In the genomic region with DNA sequence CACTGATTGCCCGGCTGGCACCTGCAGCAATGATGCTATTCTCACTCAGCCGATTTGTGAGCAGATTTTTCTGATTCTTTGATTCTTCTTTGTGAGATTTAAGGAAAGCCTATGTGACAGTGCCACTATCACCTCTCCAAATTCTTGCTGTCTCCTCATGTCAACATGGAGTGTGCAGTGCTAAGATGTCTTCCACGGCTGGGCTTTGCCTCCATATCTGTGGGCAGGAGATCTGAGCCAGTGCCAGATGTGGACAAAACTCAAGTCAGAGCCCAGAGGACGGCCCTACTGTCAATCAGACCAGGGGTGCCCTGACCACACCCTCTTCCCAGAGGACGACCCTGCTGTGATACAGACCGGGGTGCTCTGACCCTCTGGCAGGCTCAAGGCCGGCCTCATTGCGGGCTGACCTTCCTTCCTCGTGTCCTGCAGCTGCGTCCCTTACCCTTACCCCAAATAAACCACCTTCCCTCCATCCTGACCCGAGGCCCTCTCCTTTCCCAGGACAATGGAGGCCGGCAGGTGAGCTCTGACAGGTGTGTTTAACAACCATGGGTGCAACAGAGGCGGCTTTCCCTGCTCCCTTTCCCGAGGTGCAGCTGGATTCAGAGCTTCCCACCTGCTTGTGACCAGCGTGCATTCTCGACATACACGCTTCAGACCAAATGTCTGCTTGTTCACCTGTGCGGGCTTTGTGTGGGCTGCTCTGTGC, we compare ENCODE assay signal across 22 cellular contexts.
DNase-seq lines count a peak whose midpoint lies in the region; ATAC-seq, FAIRE-seq and TF ChIP-seq lines count a peak whose summit lies in the region.
"Had no signal": no experiment of that assay in that cellular context is flagged by ENCODE, and none has a peak within 500 bp of the region (broad histone marks: within the 10 kb centered on the region; RNA-seq: fewer than 3 reads in every experiment).

No MANE protein-coding gene starts in this region.

- H3K4me3 ChIP-seq in H7 (ENCODE audit: insufficient read depth, low read depth, low read length) (no peak overlapping the region), endodermal cell (ENCODE audit: low read length) (no peak overlapping the region)
- H3K4me3 ChIP-seq: A549 had no signal

- TF ChIP-seq CTCF in endodermal cell (conservative IDR thresholded peaks at IDR 0.05): no peak

- H3K27me3 ChIP-seq in H7 (ENCODE audit: control insufficient read depth, insufficient read depth, low read length) (no peaks in the 10 kb centered on the region), endodermal cell (ENCODE audit: control insufficient read depth, insufficient read depth, low read length, poor library complexity, severe bottlenecking) (no peaks in the 10 kb centered on the region)
- H3K27me3 ChIP-seq: BE2C had no signal

- no peaks in the 10 kb centered on the region for H3K9me3 ChIP-seq in endodermal cell (ENCODE audit: control insufficient read depth, low read length)
- H3K9me3 ChIP-seq: A549, BE2C had no signal

- no peak for FAIRE-seq in GM19239 (lab: Jason Lieb, UNC)
- FAIRE-seq: A549, G401.6, GM12892 had no signal

- 88% methylated on average over 14 to 18 of the region's 18 CpGs for WGBS in endodermal cell (ENCODE audit: insufficient coverage in 1 of 2, insufficient read length in 1 of 2), 2 experiments

- H3K27me3 Mint-ChIP-seq in endodermal cell (ENCODE audit: insufficient read depth): peaks cover 3% of the 10 kb centered on the region

- DNase-seq in NCI-H345 (lab: John Stamatoyannopoulos, UW) (peak; percentile 19), NCI-H345 treated with DMSO at 0.1 percent for 48 hours (lab: John Stamatoyannopoulos, UW; ENCODE audit: unreplicated experiment) (no peak), H7 (peak; percentile 39), endodermal cell (peak; percentile 36), GM19239 (ENCODE audit: insufficient read length, low spot score) (no peak)
- no peak for DNase-seq in activated effector memory CD4-positive, alpha-beta T cell treated with anti-CD3 and anti-CD28 coated beads, Interleukin-2, amount 50 U/mL, for 16 hours
- DNase-seq: BE2C; GOT3; IMR-90; MV-4-11; NCI-H1105 treated with DMSO at 0.1 percent for 48 hours; NCI-H187 treated with DMSO at 0.1 percent for 48 hours; NCI-H446; NCI-H69; NK-92 treated with Interleukin-12 subunit alpha and Interleukin-12 subunit beta, amount 100 ng/mL, for 24 hours; T-helper 9 cell had no signal

- H3K27ac Mint-ChIP-seq in endodermal cell: no peak overlapping the region

- H3K36me3 ChIP-seq in H7 (replicated peaks; ENCODE audit: control insufficient read depth, insufficient read depth, low read length): no peaks in the 10 kb centered on the region
- no peaks in the 10 kb centered on the region for H3K36me3 ChIP-seq in endodermal cell (ENCODE audit: control insufficient read depth, insufficient read depth, low read length)
- H3K36me3 ChIP-seq: BE2C had no signal

- no peak overlapping the region for H3K9ac ChIP-seq in endodermal cell (ENCODE audit: extremely low read depth, low read length, poor library complexity, severe bottlenecking)
- H3K9ac ChIP-seq: KMS-11 had no signal

- H3K36me3 Mint-ChIP-seq in endodermal cell (ENCODE audit: low read depth): no peaks in the 10 kb centered on the region

- no peak for ATAC-seq in SK-N-SH treated with all-trans-retinoic acid at 6 μM for 48 hours
- ATAC-seq: A549, HCT116 had no signal

- peaks cover 4% of the 10 kb centered on the region for H3K9me3 Mint-ChIP-seq in endodermal cell

- no peaks in the 10 kb centered on the region for H3K4me1 ChIP-seq in endodermal cell (ENCODE audit: control insufficient read depth, insufficient read depth, low read length)
- H3K4me1 ChIP-seq: A549, BE2C had no signal

- peaks cover 12% of the 10 kb centered on the region for H3K4me1 Mint-ChIP-seq in endodermal cell

- no peak overlapping the region for H3K4me3 Mint-ChIP-seq in endodermal cell

- H3K27ac ChIP-seq in endodermal cell (ENCODE audit: low read depth, low read length): no peak overlapping the region
- H3K27ac ChIP-seq: A549, KMS-11 had no signal

TF ChIP-seq in SK-N-SH treated with all-trans-retinoic acid at 6 μM for 48 hours, 23 proteins besides CTCF, POLR2A, EP300 and RAD21 (continues in another document):
- TF ChIP-seq, protein P1, sequence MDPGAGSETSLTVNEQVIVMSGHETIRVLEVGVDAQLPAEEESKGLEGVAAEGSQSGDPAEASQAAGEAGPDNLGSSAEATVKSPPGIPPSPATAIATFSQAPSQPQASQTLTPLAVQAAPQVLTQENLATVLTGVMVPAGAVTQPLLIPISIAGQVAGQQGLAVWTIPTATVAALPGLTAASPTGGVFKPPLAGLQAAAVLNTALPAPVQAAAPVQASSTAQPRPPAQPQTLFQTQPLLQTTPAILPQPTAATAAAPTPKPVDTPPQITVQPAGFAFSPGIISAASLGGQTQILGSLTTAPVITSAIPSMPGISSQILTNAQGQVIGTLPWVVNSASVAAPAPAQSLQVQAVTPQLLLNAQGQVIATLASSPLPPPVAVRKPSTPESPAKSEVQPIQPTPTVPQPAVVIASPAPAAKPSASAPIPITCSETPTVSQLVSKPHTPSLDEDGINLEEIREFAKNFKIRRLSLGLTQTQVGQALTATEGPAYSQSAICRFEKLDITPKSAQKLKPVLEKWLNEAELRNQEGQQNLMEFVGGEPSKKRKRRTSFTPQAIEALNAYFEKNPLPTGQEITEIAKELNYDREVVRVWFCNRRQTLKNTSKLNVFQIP (CRISPR knock-in tag; IDR thresholded peaks at IDR 0.05; ENCODE audit: borderline replicate concordance, low read depth): no peak
- TF ChIP-seq ESRRG (CRISPR knock-in tag; IDR thresholded peaks at IDR 0.05) (no peak), BACH2 (CRISPR knock-in tag; IDR thresholded peaks at IDR 0.05; ENCODE audit: borderline replicate concordance) (no peak), SNAI2 (CRISPR knock-in tag; IDR thresholded peaks at IDR 0.05) (no peak), TCF4 (CRISPR knock-in tag; IDR thresholded peaks at IDR 0.05; ENCODE audit: borderline replicate concordance) (no peak), ARNTL (CRISPR knock-in tag; IDR thresholded peaks at IDR 0.05; ENCODE audit: borderline replicate concordance, low read depth) (no peak), TOX (CRISPR knock-in tag; IDR thresholded peaks at IDR 0.05; ENCODE audit: borderline replicate concordance) (no peak), CREB5 (CRISPR knock-in tag; IDR thresholded peaks at IDR 0.05; ENCODE audit: low read depth) (no peak), PPARA (CRISPR knock-in tag; IDR thresholded peaks at IDR 0.05; ENCODE audit: borderline replicate concordance) (no peak), ZNF8 (CRISPR knock-in tag; IDR thresholded peaks at IDR 0.05) (no peak)
- TF ChIP-seq, protein P2, sequence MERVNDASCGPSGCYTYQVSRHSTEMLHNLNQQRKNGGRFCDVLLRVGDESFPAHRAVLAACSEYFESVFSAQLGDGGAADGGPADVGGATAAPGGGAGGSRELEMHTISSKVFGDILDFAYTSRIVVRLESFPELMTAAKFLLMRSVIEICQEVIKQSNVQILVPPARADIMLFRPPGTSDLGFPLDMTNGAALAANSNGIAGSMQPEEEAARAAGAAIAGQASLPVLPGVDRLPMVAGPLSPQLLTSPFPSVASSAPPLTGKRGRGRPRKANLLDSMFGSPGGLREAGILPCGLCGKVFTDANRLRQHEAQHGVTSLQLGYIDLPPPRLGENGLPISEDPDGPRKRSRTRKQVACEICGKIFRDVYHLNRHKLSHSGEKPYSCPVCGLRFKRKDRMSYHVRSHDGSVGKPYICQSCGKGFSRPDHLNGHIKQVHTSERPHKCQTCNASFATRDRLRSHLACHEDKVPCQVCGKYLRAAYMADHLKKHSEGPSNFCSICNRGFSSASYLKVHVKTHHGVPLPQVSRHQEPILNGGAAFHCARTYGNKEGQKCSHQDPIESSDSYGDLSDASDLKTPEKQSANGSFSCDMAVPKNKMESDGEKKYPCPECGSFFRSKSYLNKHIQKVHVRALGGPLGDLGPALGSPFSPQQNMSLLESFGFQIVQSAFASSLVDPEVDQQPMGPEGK (CRISPR knock-in tag; IDR thresholded peaks at IDR 0.05; ENCODE audit: borderline replicate concordance): no peak
- TF ChIP-seq, protein P3, sequence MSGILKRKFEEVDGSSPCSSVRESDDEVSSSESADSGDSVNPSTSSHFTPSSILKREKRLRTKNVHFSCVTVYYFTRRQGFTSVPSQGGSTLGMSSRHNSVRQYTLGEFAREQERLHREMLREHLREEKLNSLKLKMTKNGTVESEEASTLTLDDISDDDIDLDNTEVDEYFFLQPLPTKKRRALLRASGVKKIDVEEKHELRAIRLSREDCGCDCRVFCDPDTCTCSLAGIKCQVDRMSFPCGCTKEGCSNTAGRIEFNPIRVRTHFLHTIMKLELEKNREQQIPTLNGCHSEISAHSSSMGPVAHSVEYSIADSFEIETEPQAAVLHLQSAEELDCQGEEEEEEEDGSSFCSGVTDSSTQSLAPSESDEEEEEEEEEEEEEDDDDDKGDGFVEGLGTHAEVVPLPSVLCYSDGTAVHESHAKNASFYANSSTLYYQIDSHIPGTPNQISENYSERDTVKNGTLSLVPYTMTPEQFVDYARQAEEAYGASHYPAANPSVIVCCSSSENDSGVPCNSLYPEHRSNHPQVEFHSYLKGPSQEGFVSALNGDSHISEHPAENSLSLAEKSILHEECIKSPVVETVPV (CRISPR knock-in tag; IDR thresholded peaks at IDR 0.05): no peak

Comparison
In these comparisons a context has a peak if more than half of its experiments do, and no peak if none do; other contexts are left out.
1. DNase-seq: peak in NCI-H345 (single experiment), H7 (single experiment) and endodermal cell (single experiment); none in NCI-H345 treated with DMSO at 0.1 percent for 48 hours (single experiment), activated effector memory CD4-positive, alpha-beta T cell treated with anti-CD3 and anti-CD28 coated beads, Interleukin-2, amount 50 U/mL, for 16 hours (single experiment) and GM19239 (single experiment).